Comparison of ENCODE assay signal across 11 cellular contexts in genomic region chr18:37483221-37483971, GRCh38.
DNase-seq lines count a peak whose midpoint lies in the region; TF ChIP-seq lines count a peak whose summit lies in the region.
"Had no signal": no experiment of that assay in that cellular context is flagged by ENCODE, and none has a peak within 500 bp of the region (broad histone marks: within the 10 kb centered on the region; RNA-seq: fewer than 3 reads in every experiment).

No MANE protein-coding gene starts in this region.

- DNase-seq in GM20000 (ENCODE audit: low spot score) (peak; percentile 35), M059J (ENCODE audit: low read depth) (peak; percentile 40), cardiac fibroblast (ENCODE audit: low read depth in 2 of 2) (peak; percentile 9 to 47), mesendoderm (peak; percentile 74), SHP77 (lab: John Stamatoyannopoulos, UW) (no peak), spleen (no peak), globus pallidus (ENCODE audit: low spot score) (no peak), NCI-H1092 treated with DMSO at 0.1 percent for 48 hours (lab: John Stamatoyannopoulos, UW) (no peak)
- DNase-seq: activated naive CD4-positive, alpha-beta T cell treated with Interleukin-2 at 50 U/mL for 16 hours; NCI-H2171 had no signal

- no peak for TF ChIP-seq POLR2A in spleen (IDR thresholded peaks at IDR 0.05)

- TF ChIP-seq CTCF in GM20000 (IDR thresholded peaks at IDR 0.05; ENCODE audit: extremely low read depth, missing control alignments) (no peak), cardiac fibroblast (IDR thresholded peaks at IDR 0.05; ENCODE audit: low read depth, low read length) (no peak), spleen (IDR thresholded peaks at IDR 0.05 in 8 of 11, conservative IDR thresholded peaks at IDR 0.05 in 3 of 11) (no peak)

- H3K4me3 ChIP-seq in cardiac fibroblast (replicated peaks in 1 of 2; ENCODE audit: low read depth in 2 of 2, low read length in 2 of 2) (no peak overlapping the region), mesendoderm (ENCODE audit: low read length) (no peak overlapping the region), spleen (no peak overlapping the region)
- H3K4me3 ChIP-seq: thyroid gland had no signal

- H3K79me1 ChIP-seq in mesendoderm (ENCODE audit: low read length), result no peaks in the 10 kb centered on the region

- no peak overlapping the region for H3K4ac ChIP-seq in mesendoderm (ENCODE audit: low read depth, low read length)

- no peaks in the 10 kb centered on the region for H3K9me3 ChIP-seq in spleen
- H3K9me3 ChIP-seq: thyroid gland had no signal

- no peak overlapping the region for H3K23ac ChIP-seq in mesendoderm (ENCODE audit: low read length)

- intact Hi-C loops in spleen (cut with DNase I; ENCODE audit: low total_unique reads), result no loop called here

- H3K56ac ChIP-seq in mesendoderm (ENCODE audit: low read length), result no peak overlapping the region

- H3K36me3 ChIP-seq in mesendoderm (ENCODE audit: control insufficient read depth, insufficient read depth, low read length), result no peaks in the 10 kb centered on the region
- H3K36me3 ChIP-seq in spleen, result no peaks in the 10 kb centered on the region
- H3K36me3 ChIP-seq: thyroid gland had no signal

- H2AK5ac ChIP-seq in mesendoderm (ENCODE audit: low read length), result no peak overlapping the region

- H3K27ac ChIP-seq in mesendoderm (ENCODE audit: low read depth, low read length) (no peak overlapping the region), spleen (no peak overlapping the region)
- H3K27ac ChIP-seq: thyroid gland had no signal

- no peak overlapping the region for H3K4me2 ChIP-seq in mesendoderm (ENCODE audit: low read length)

- H3K4me1 ChIP-seq in mesendoderm (ENCODE audit: control insufficient read depth, low read depth, low read length), result no peaks in the 10 kb centered on the region
- H3K4me1 ChIP-seq in spleen, result peaks cover 0 to 34% (median 14%) of the 10 kb centered on the region in 6 donors

- no peaks in the 10 kb centered on the region for H3K79me2 ChIP-seq in mesendoderm (ENCODE audit: control insufficient read depth, insufficient read depth, low read length)

- no peak overlapping the region for H2BK15ac ChIP-seq in mesendoderm (replicated peaks; ENCODE audit: low read depth)

- WGBS in mesendoderm (ENCODE audit: extremely low coverage, insufficient coverage, low lambda C conversion rate), result no CpG with 5 or more reads among the region's 12 CpGs
- 37 to 55% (median 41%) methylated on average over 12 of the region's 12 CpGs for WGBS in spleen, 5 donors

- H4K8ac ChIP-seq in mesendoderm (ENCODE audit: low read depth, low read length), result no peak overlapping the region

- no peak overlapping the region for H3K18ac ChIP-seq in mesendoderm (ENCODE audit: low read length)

- H3K27me3 ChIP-seq in mesendoderm (ENCODE audit: insufficient read depth, low read length, poor library complexity), result no peaks in the 10 kb centered on the region
- H3K27me3 ChIP-seq in spleen (replicated peaks in 1 of 7), result peaks cover 0 to 57% (median 15%) of the 10 kb centered on the region in 7 donors

- H2BK120ac ChIP-seq in mesendoderm (ENCODE audit: low read depth, low read length), result no peak overlapping the region

- H4K5ac ChIP-seq in mesendoderm (ENCODE audit: low read length), result no peak overlapping the region

- no peak overlapping the region for H3K9ac ChIP-seq in mesendoderm (ENCODE audit: low read length)

- H2BK5ac ChIP-seq in mesendoderm (ENCODE audit: low read length), result no peak overlapping the region

Comparison
In these comparisons a context has a peak if more than half of its experiments do, and no peak if none do; other contexts are left out.
1. DNase-seq: peak in GM20000 (single experiment), M059J (single experiment), cardiac fibroblast (2 of 2) and mesendoderm (single experiment); none in SHP77 (0 of 2), spleen (single experiment), globus pallidus (single experiment) and NCI-H1092 treated with DMSO at 0.1 percent for 48 hours (single experiment).